In genomic region chr18:45757644-45758043, GRCh38 we compare ENCODE assay signal across 2 cellular contexts. TPM values are rescaled to one million over a fixed set of nuclear protein-coding genes. Genes with fewer than 3 reads are reported as not detected.
"Had no signal": no experiment of that assay in that cellular context is flagged by ENCODE, and none has a peak within 500 bp of the region (broad histone marks: within the 10 kb centered on the region; RNA-seq: fewer than 3 reads in every experiment).

No MANE protein-coding gene starts in this region.

RNA-seq across cellular contexts. Expression of gene SLC14A1, which starts 33.7 kb away (rescaled TPM):
- total RNA-seq: H7, HepG2 had no signal
